Comparison of ENCODE assay signal across 17 cellular contexts in genomic region chr5:179338123-179338676, GRCh38. TPM values are rescaled to one million over a fixed set of nuclear protein-coding genes. Genes with fewer than 3 reads are reported as not detected.
DNase-seq lines count a peak whose midpoint lies in the region; ATAC-seq, FAIRE-seq and TF ChIP-seq lines count a peak whose summit lies in the region.
"Had no signal": no experiment of that assay in that cellular context is flagged by ENCODE, and none has a peak within 500 bp of the region (broad histone marks: within the 10 kb centered on the region; RNA-seq: fewer than 3 reads in every experiment).

No MANE protein-coding gene starts in this region.

- H4K91ac ChIP-seq in IMR-90 (ENCODE audit: insufficient read depth, low read depth, low read length): no peak overlapping the region

- H3K27me3 ChIP-seq in HCT116 (ENCODE audit: insufficient read depth, low read length): no peaks in the 10 kb centered on the region
- no peaks in the 10 kb centered on the region for H3K27me3 ChIP-seq in IMR-90 (ENCODE audit: control insufficient read depth, insufficient read depth, low read length)
- H3K27me3 ChIP-seq in spleen (replicated peaks in 1 of 7): peaks cover 0 to 58% (median 11%) of the 10 kb centered on the region in 7 donors

- H2BK20ac ChIP-seq in IMR-90 (ENCODE audit: low read depth, low read length): no peak overlapping the region

- no peak overlapping the region for H2AK5ac ChIP-seq in IMR-90 (ENCODE audit: low read depth, low read length)

- H3K9me1 ChIP-seq in IMR-90 (ENCODE audit: insufficient read depth, low read length): peaks cover 11% of the 10 kb centered on the region

- peaks cover 38 to 79% of the 10 kb centered on the region in 2 experiments for H3K79me1 ChIP-seq in IMR-90 (ENCODE audit: low read depth in 1 of 2, low read length in 2 of 2)

- FAIRE-seq in kidney (lab: Jason Lieb, UNC): no peak
- FAIRE-seq: A549, GM12892 had no signal

- intact Hi-C loops in HCT116 (cut with micrococcal nuclease) (no loop called here), IMR-90 (cut with micrococcal nuclease) (no loop called here), kidney (cut with DNase I) (no loop called here), spleen (cut with DNase I; ENCODE audit: low total_unique reads) (no loop called here)

- H2AFZ ChIP-seq in HCT116 (ENCODE audit: low read depth, low read length, poor library complexity, severe bottlenecking) (no peak overlapping the region), IMR-90 (replicated peaks; ENCODE audit: low read length, poor library complexity) (no peak overlapping the region)
- H2AFZ ChIP-seq: GM23338 had no signal

- no peak overlapping the region for H3K4ac ChIP-seq in IMR-90 (ENCODE audit: low read depth, low read length)

- TF ChIP-seq CTCF in HCT116 (IDR thresholded peaks at IDR 0.05 in 2 of 3, conservative IDR thresholded peaks at IDR 0.05 in 1 of 3; ENCODE audit: borderline replicate concordance in 1 of 3, insufficient read depth in 1 of 3, low read depth in 2 of 3, low read length in 2 of 3) (no peak), IMR-90 (conservative IDR thresholded peaks at IDR 0.05; ENCODE audit: low read depth, low read length) (no peak), kidney (IDR thresholded peaks at IDR 0.05; ENCODE audit: borderline replicate concordance, extremely low read depth, insufficient read depth) (no peak), spleen (IDR thresholded peaks at IDR 0.05 in 8 of 11, conservative IDR thresholded peaks at IDR 0.05 in 3 of 11) (no peak)

- CTCF ChIA-PET in HCT116 (lab: Charles Lee) (no interaction called here), IMR-90 (lab: Yijun Ruan, JAX) (no interaction called here)

- H3K23ac ChIP-seq in IMR-90 (ENCODE audit: low read depth, low read length): no peak overlapping the region

- no peak overlapping the region for H4K8ac ChIP-seq in IMR-90 (ENCODE audit: low read depth in 2 of 2, low read length in 2 of 2)

- TF ChIP-seq POLR2A in HCT116 (IDR thresholded peaks at IDR 0.05; ENCODE audit: borderline replicate concordance, extremely low read depth, insufficient read depth, insufficient read length) (no peak), IMR-90 (IDR thresholded peaks at IDR 0.05; ENCODE audit: low read depth, low read length) (no peak), spleen (IDR thresholded peaks at IDR 0.05) (no peak)

- H3K9ac ChIP-seq in HCT116 (ENCODE audit: low read length) (no peak overlapping the region), IMR-90 (ENCODE audit: low read depth, low read length) (no peak overlapping the region), kidney (ENCODE audit: low read length in 2 of 2) (no peak overlapping the region)

- POLR2A ChIA-PET in HCT116 (lab: Charles Lee): no interaction called here
- POLR2A ChIA-PET in IMR-90 (lab: Charles Lee; ENCODE audit: unreplicated experiment): no interaction called here

- no TSS peak for BruUV-seq in HCT116 (replicated peaks; lab: Mats Ljungman, UMichigan)
- no TSS peak for BruUV-seq in IMR-90 (replicated peaks; lab: Mats Ljungman, UMichigan)

- H2BK5ac ChIP-seq in IMR-90 (ENCODE audit: low read depth, low read length, poor library complexity, severe bottlenecking): no peak overlapping the region

- no peak overlapping the region for H4K5ac ChIP-seq in IMR-90 (ENCODE audit: low read depth, low read length)

- H3K9me2 ChIP-seq in HCT116 (ENCODE audit: insufficient read depth): no peaks in the 10 kb centered on the region

- no peaks in the 10 kb centered on the region for H3K36me3 ChIP-seq in HCT116 (ENCODE audit: control insufficient read depth in 1 of 2, insufficient read depth in 2 of 2, low read length in 2 of 2)
- peaks cover 10% of the 10 kb centered on the region; the same call in 1 of the 2 replicates for H3K36me3 ChIP-seq in IMR-90 (ENCODE audit: control insufficient read depth, insufficient read depth, low read length)
- H3K36me3 ChIP-seq in kidney (ENCODE audit: control insufficient read depth in 1 of 2, insufficient read depth in 2 of 2, low read length in 2 of 2): no peaks in the 10 kb centered on the region
- H3K36me3 ChIP-seq in spleen: peaks cover 0 to 49% (median 0%) of the 10 kb centered on the region in 6 donors
- H3K36me3 ChIP-seq: BE2C, HAP-1 had no signal

- H3K9me3 ChIP-seq in HCT116 (ENCODE audit: control insufficient read depth in 1 of 2, insufficient read depth in 1 of 2, low read depth in 1 of 2, low read length in 2 of 2) (no peaks in the 10 kb centered on the region), IMR-90 (ENCODE audit: control insufficient read depth, insufficient read depth, low read length) (no peaks in the 10 kb centered on the region), kidney (ENCODE audit: control insufficient read depth in 1 of 2, low read length in 2 of 2) (no peaks in the 10 kb centered on the region), spleen (no peaks in the 10 kb centered on the region)
- H3K9me3 ChIP-seq: A549, BE2C, HAP-1 had no signal

- H3K4me2 ChIP-seq in HCT116 (ENCODE audit: low read length) (peak overlapping the region; percentile 25; the same call in 1 of the 2 replicates), IMR-90 (ENCODE audit: low read depth, low read length) (no peak overlapping the region)
- H3K4me2 ChIP-seq: A549, GM23338 had no signal

- dilution Hi-C loops in IMR-90 (cut with HindIII; ENCODE audit: low sequenced_read_pairs, unreplicated experiment): no loop called here

- in situ Hi-C loops in IMR-90 (cut with MboI; ENCODE audit: low sequenced_read_pairs) (no loop called here), KBM-7 (cut with MboI; ENCODE audit: low pct_unique_long_range_greater_than_20kb, low sequenced_read_pairs) (no loop called here)

- H2BK15ac ChIP-seq in IMR-90 (ENCODE audit: low read depth, low read length): no peak overlapping the region

- peak overlapping the region; percentile 78 for H2AK9ac ChIP-seq in IMR-90 (replicated peaks; ENCODE audit: low read depth, low read length, poor library complexity)

- TF ChIP-seq RAD21 in HCT116 (IDR thresholded peaks at IDR 0.05; ENCODE audit: low read depth) (no peak), IMR-90 (IDR thresholded peaks at IDR 0.05; ENCODE audit: low read length) (no peak)

- H3K14ac ChIP-seq in IMR-90 (replicated peaks; ENCODE audit: low read depth, low read length): no peak overlapping the region

- 86% methylated on average over 7 of the region's 17 CpGs; no CpG with 5 or more reads in 1 of the 2 experiments for WGBS in IMR-90 (ENCODE audit: extremely low coverage in 2 of 2, insufficient read length in 1 of 2), 2 experiments
- 79 to 100% (median 88%) methylated on average over 1 to 17 of the region's 17 CpGs for WGBS in spleen, 5 donors

- H4K20me1 ChIP-seq in HCT116 (ENCODE audit: insufficient read depth) (no peaks in the 10 kb centered on the region), IMR-90 (ENCODE audit: insufficient read depth, low read length) (peaks cover 47% of the 10 kb centered on the region)

- 0 out of 2 replicates have a peak, but pooled peaks have one; percentile 10 for ATAC-seq in HCT116
- no peak for ATAC-seq in IMR-90 (ENCODE audit: low read depth)
- ATAC-seq: A549, GM23338 had no signal

- peaks cover 4 to 17% of the 10 kb centered on the region in 2 experiments; a peak in 1 of 4 replicates for H3K4me1 ChIP-seq in HCT116 (ENCODE audit: control insufficient read depth in 1 of 2, insufficient read depth in 2 of 2, low read length in 2 of 2)
- H3K4me1 ChIP-seq in IMR-90 (ENCODE audit: control insufficient read depth, insufficient read depth, low read length): peaks cover 7% of the 10 kb centered on the region
- H3K4me1 ChIP-seq in kidney (ENCODE audit: control insufficient read depth in 1 of 2, insufficient read depth in 1 of 2, low read depth in 1 of 2, low read length in 2 of 2): peaks cover 0 to 2% of the 10 kb centered on the region in 2 donors
- peaks cover 0 to 24% (median 8%) of the 10 kb centered on the region in 6 donors for H3K4me1 ChIP-seq in spleen
- H3K4me1 ChIP-seq: A549, BE2C had no signal

- RAD21 ChIA-PET in HCT116 (lab: Charles Lee; ENCODE audit: low non-redundant PET in 1 of 2, low total read pairs in 2 of 2, uncharacterized antibody in 2 of 2, unreplicated experiment in 2 of 2): no interaction called here

- H3K27ac ChIP-seq in HCT116 (ENCODE audit: low read depth, low read length) (no peak overlapping the region), IMR-90 (ENCODE audit: insufficient read depth, low read length) (no peak overlapping the region), kidney (ENCODE audit: low read depth in 2 of 2, low read length in 2 of 2) (no peak overlapping the region), spleen (no peak overlapping the region)
- H3K27ac ChIP-seq: A549, C4-2B had no signal

- no peak overlapping the region for H3K4me3 ChIP-seq in HCT116 (replicated peaks in 1 of 2; ENCODE audit: low read depth in 1 of 2, low read length in 2 of 2)
- no peak overlapping the region for H3K4me3 ChIP-seq in IMR-90 (ENCODE audit: insufficient read depth, low read depth, low read length)
- H3K4me3 ChIP-seq in kidney (ENCODE audit: low read length in 2 of 2): no peak overlapping the region
- no peak overlapping the region for H3K4me3 ChIP-seq in spleen
- H3K4me3 ChIP-seq: A549, GM23338, HAP-1 had no signal

- no peak overlapping the region for H3K18ac ChIP-seq in IMR-90 (ENCODE audit: low read depth, low read length)

- no peak overlapping the region for H3K56ac ChIP-seq in IMR-90 (ENCODE audit: extremely low read depth, insufficient read depth, low read length)

- DNase-seq in HCT116 (ENCODE audit: low read depth, low spot score) (no peak), IMR-90 (no peak), kidney (peak; percentile 39), spleen (peak; percentile 57), NCI-H187 treated with DMSO at 0.1 percent for 48 hours (lab: John Stamatoyannopoulos, UW) (no peak), glomerular visceral epithelial cell (ENCODE audit: extremely low spot score) (no peak), KBM-7 (no peak)
- DNase-seq: BE2C; CD4-positive, alpha-beta memory T cell; DND-41; GDM1 had no signal

- H3K79me2 ChIP-seq in HCT116 (ENCODE audit: insufficient read depth, low read length): no peaks in the 10 kb centered on the region

- H2BK120ac ChIP-seq in IMR-90 (ENCODE audit: low read depth, low read length): no peak overlapping the region

TF ChIP-seq in HCT116, 20 proteins besides CTCF, POLR2A, EP300 and RAD21 (continues in another document):
- TF ChIP-seq ELF1 (IDR thresholded peaks at IDR 0.05; ENCODE audit: borderline replicate concordance, low read depth): no peak

TF ChIP-seq in IMR-90, 13 proteins besides CTCF, POLR2A, EP300 and RAD21 (continues in another document):
- TF ChIP-seq NFE2L2 (IDR thresholded peaks at IDR 0.05; ENCODE audit: low read depth, low read length): no peak
- no peak for TF ChIP-seq FOS (IDR thresholded peaks at IDR 0.05; ENCODE audit: low read depth, low read length)
- TF ChIP-seq BHLHE40 (IDR thresholded peaks at IDR 0.05; ENCODE audit: low read depth, low read length): no peak

RNA-seq across cellular contexts. Expression of gene ADAMTS2, which starts 7.1 kb away (rescaled TPM):
- total RNA-seq in HCT116 (2021; ENCODE audit: unreplicated experiment): 3.9 TPM
- 2.5 and 2.7 TPM in 2 replicates for polyA plus RNA-seq in HCT116 (2012)
- total RNA-seq in IMR-90 (2012; rRNA removed): 18.3 and 19.0 TPM in 2 replicates
- 58.8 and 68.2 TPM in 2 replicates for polyA plus RNA-seq in IMR-90 (2012; rRNA removed)
- 45.1 and 77.2 TPM in 2 replicates for polyA plus RNA-seq in IMR-90 (2012; cell fraction: cytosol; rRNA removed)
- 77.0 and 118 TPM in 2 replicates for polyA plus RNA-seq in IMR-90 (2012; cell fraction: nucleus; rRNA removed; ENCODE audit: low replicate concordance)
- 13.6 TPM for total RNA-seq in kidney
- polyA plus RNA-seq in kidney (ENCODE audit: insufficient read depth, low read depth, low replicate concordance): 2.0 TPM
- total RNA-seq in spleen: 100 to 1,000 TPM in 1 of 7 donors, 10 to 100 TPM in 6; 44.0 to 101 (median 64.5) TPM
- 10 to 100 TPM in 1 of 3 donors, 1 to 10 TPM in 2; 4.0 to 16.8 (median 4.4) TPM for polyA plus RNA-seq in spleen
- total RNA-seq: CD4-positive, alpha-beta memory T cell; HT-29 had no signal
- polyA plus RNA-seq: A549 had no signal

Comparison
In these comparisons a context has a peak if more than half of its experiments do, and no peak if none do; other contexts are left out.
1. DNase-seq: peak in kidney (single experiment) and spleen (single experiment); none in HCT116 (single experiment), IMR-90 (single experiment), NCI-H187 treated with DMSO at 0.1 percent for 48 hours (single experiment), glomerular visceral epithelial cell (single experiment) and KBM-7 (single experiment).